Comparison of ENCODE assay signal across 8 cellular contexts in genomic region chr2:69436937-69437750, GRCh38. TPM values are rescaled to one million over a fixed set of nuclear protein-coding genes. Genes with fewer than 3 reads are reported as not detected.
A peak's percentile ranks its signal among the peaks of the same experiment; 100 is the strongest.
DNase-seq lines count a peak whose midpoint lies in the region; ATAC-seq, FAIRE-seq and TF ChIP-seq lines count a peak whose summit lies in the region.

Gene NFU1 (minus strand): TSS chr2:69437435. CDS start chr2:69437422, 13 bp downstream.

- peak within 1 kb of the TSS; percentile 99 for H2AFZ ChIP-seq in keratinocyte (ENCODE audit: control insufficient read depth, low read length)

- peak within 1 kb of the TSS; percentile 68 to 97 (median 87) for H3K4me3 ChIP-seq in keratinocyte (ENCODE audit: control insufficient read depth in 2 of 3, extremely low read depth in 1 of 3, insufficient read depth in 2 of 3, low read depth in 1 of 3, low read length in 3 of 3)

- H3K4me1 ChIP-seq in keratinocyte (ENCODE audit: control insufficient read depth, extremely low read depth, insufficient read depth, low read length) = peaks cover 14% of the 10 kb centered on the region

- no peaks in the 10 kb centered on the region for H3K9me1 ChIP-seq in keratinocyte (ENCODE audit: control insufficient read depth, extremely low read depth, insufficient read depth, low read length)

- peak; percentile 95 for ATAC-seq in GM19035 (IDR thresholded peaks at IDR 0.05; ENCODE audit: unreplicated experiment)
- ATAC-seq in HG03354 (IDR thresholded peaks at IDR 0.05; ENCODE audit: poor library complexity, severe bottlenecking, unreplicated experiment) = peak; percentile 96
- ATAC-seq in activated CD4-positive, CD25-positive, alpha-beta regulatory T cell treated with anti-CD3 and anti-CD28 coated beads, Interleukin-2, amount 50 U/mL, for 24 hours = peak; percentile 91 to 97

- H3K9ac ChIP-seq in keratinocyte (ENCODE audit: control insufficient read depth, extremely low read depth, insufficient read depth, low read length) = peak within 1 kb of the TSS; percentile 84

- no peaks in the 10 kb centered on the region for H3K36me3 ChIP-seq in keratinocyte (ENCODE audit: control insufficient read depth in 2 of 2, extremely low read depth in 1 of 2, insufficient read depth in 2 of 2, low read length in 2 of 2)

- no peak for FAIRE-seq in keratinocyte (lab: Jason Lieb, UNC)

- peak; percentile 49 to 67 (median 57) for TF ChIP-seq CTCF in keratinocyte (optimal IDR thresholded peaks at IDR 0.05 in 1 of 3, IDR thresholded peaks at IDR 0.05 in 1 of 3, conservative IDR thresholded peaks at IDR 0.05 in 1 of 3; ENCODE audit: extremely low read depth in 1 of 3, insufficient read depth in 2 of 3, low read length in 3 of 3)

- no peaks in the 10 kb centered on the region for H4K20me1 ChIP-seq in keratinocyte (ENCODE audit: control insufficient read depth, extremely low read depth, insufficient read depth, low read length)

- H3K27me3 ChIP-seq in keratinocyte (ENCODE audit: control insufficient read depth, extremely low read depth, insufficient read depth, low read length) = no peaks in the 10 kb centered on the region

- peaks cover 20% of the 10 kb centered on the region for H3K79me2 ChIP-seq in keratinocyte (ENCODE audit: control insufficient read depth, insufficient read depth, low read length)

- peaks cover 2% of the 10 kb centered on the region for H3K9me3 ChIP-seq in keratinocyte (ENCODE audit: control insufficient read depth, low read depth, low read length)

- DNase-seq in AML-193 (lab: John Stamatoyannopoulos, UW) = peak; percentile 79 to 81
- DNase-seq in NCI-H446 treated with DMSO at 0.1 percent for 48 hours (lab: John Stamatoyannopoulos, UW) = peak; percentile 88
- DNase-seq in cerebellar cortex (ENCODE audit: low spot score) = peak; percentile 98
- peak; percentile 54 for DNase-seq in keratinocyte (ENCODE audit: low read depth, low spot score)
- peak; percentile 64 to 76 for DNase-seq in stimulated activated CD4-positive, alpha-beta T cell treated with anti-CD3 and anti-CD28 coated beads, Interleukin-15, amount 100 ng/mL, for 1 hour (ENCODE audit: low read depth in 1 of 2, low spot score in 1 of 2)

- peak within 1 kb of the TSS; percentile 94 for H3K27ac ChIP-seq in keratinocyte (ENCODE audit: control insufficient read depth, insufficient read depth, low read length)

- H3K4me2 ChIP-seq in keratinocyte (ENCODE audit: control insufficient read depth, extremely low read depth, insufficient read depth, low read depth, low read length) = peak within 1 kb of the TSS; percentile 85

- dilution Hi-C loops in keratinocyte (cut with MboI; ENCODE audit: extremely low pct_ligation_motif_present, low sequenced_read_pairs) = no loop called here

RNA-seq across cellular contexts. Expression of gene NFU1, which starts in this region (rescaled TPM):
- polyA plus RNA-seq in keratinocyte = 28.0 to 53.7 TPM (median 30.1 TPM) in 3 replicates
- polyA plus RNA-seq in keratinocyte (2011; ENCODE audit: low read depth) = 147 TPM
- 38.5 and 75.0 TPM in 2 replicates for polyA plus RNA-seq in keratinocyte (2011; cell fraction: cytosol; rRNA removed)
- 16.6 and 24.9 TPM in 2 replicates for polyA plus RNA-seq in keratinocyte (2011; cell fraction: nucleus; rRNA removed)
- 17.1 and 49.9 TPM in 2 replicates for polyA plus RNA-seq in keratinocyte (2012; ENCODE audit: low replicate concordance)
- polyA minus RNA-seq in keratinocyte = 1.6 to 15.2 TPM (median 5.7 TPM) in 3 replicates
- 17.6 TPM for polyA minus RNA-seq in keratinocyte (2011; cell fraction: cytosol; rRNA and poly(A)+ RNA removed)
- polyA minus RNA-seq in keratinocyte (2011; cell fraction: nucleus; rRNA and poly(A)+ RNA removed) = 1.9 and 5.7 TPM in 2 replicates

Comparison
In these comparisons a context has a peak if more than half of its experiments do, and no peak if none do; other contexts are left out.
1. Peak in every context shown above with its lines: DNase-seq, ATAC-seq, H3K4me3 ChIP-seq and H3K27ac ChIP-seq.